ENCODE assay signal across 8 cellular contexts in the genomic region with DNA sequence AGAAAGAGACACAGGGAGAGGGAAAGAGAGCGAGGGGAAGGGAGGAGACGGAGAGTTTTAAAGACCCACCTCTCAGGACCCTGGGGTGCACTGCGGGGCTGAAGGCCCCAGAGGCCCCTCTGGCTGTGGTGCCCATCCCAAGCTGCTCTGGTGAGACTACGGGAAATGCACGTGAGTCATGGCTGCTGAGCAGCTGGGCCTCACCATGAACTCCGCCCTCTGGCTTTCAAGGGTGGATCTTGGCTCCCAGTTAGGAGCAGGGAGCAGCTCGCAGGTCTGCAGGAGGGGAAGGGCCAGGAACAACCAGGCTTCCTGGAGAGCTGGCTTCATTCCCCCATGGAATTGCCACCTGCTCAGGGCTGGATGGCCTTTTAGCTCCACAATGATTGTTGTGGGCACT. TPM values are rescaled to one million over a fixed set of nuclear protein-coding genes. Genes with fewer than 3 reads are reported as not detected.
DNase-seq lines count a peak whose midpoint lies in the region; ATAC-seq and TF ChIP-seq lines count a peak whose summit lies in the region.

No MANE protein-coding gene starts in this region.

- no peak overlapping the region for H2AFZ ChIP-seq in osteoblast (ENCODE audit: low read length)

- H3K27me3 ChIP-seq in WERI-Rb-1 (ENCODE audit: insufficient read depth, low read depth, severe bottlenecking), result no peaks in the 10 kb centered on the region
- H3K27me3 ChIP-seq in osteoblast (ENCODE audit: insufficient read depth, low read length), result no peaks in the 10 kb centered on the region
- peaks cover 65% of the 10 kb centered on the region for H3K27me3 ChIP-seq in gastroesophageal sphincter

- H3K79me2 ChIP-seq in osteoblast (ENCODE audit: insufficient read depth, low read length), result no peaks in the 10 kb centered on the region

- no peak for TF ChIP-seq EP300 in gastroesophageal sphincter (IDR thresholded peaks at IDR 0.05)

- 0 out of 2 replicates have a peak, but pooled peaks have one; percentile 11 for TF ChIP-seq CTCF in WERI-Rb-1 (IDR thresholded peaks at IDR 0.05; ENCODE audit: low read depth, low read length)
- TF ChIP-seq CTCF in osteoblast (IDR thresholded peaks at IDR 0.05; ENCODE audit: extremely low read depth, low read depth, low read length), result no peak
- no peak for TF ChIP-seq CTCF in gastroesophageal sphincter (IDR thresholded peaks at IDR 0.05)

- no peak overlapping the region for H3K4me2 ChIP-seq in osteoblast (ENCODE audit: insufficient read depth, low read length)

- ATAC-seq in gastroesophageal sphincter (no peak), GM19023 (IDR thresholded peaks at IDR 0.05; ENCODE audit: unreplicated experiment) (no peak)

- no peaks in the 10 kb centered on the region for H3K36me3 ChIP-seq in WERI-Rb-1
- no peaks in the 10 kb centered on the region for H3K36me3 ChIP-seq in osteoblast (ENCODE audit: insufficient read depth, low read length)
- no peaks in the 10 kb centered on the region for H3K36me3 ChIP-seq in gastroesophageal sphincter

- 23 to 63% methylated on average over 3 to 5 of the region's 7 CpGs for WGBS in gastroesophageal sphincter (ENCODE audit: low coverage in 1 of 2), 2 donors

- H4K20me1 ChIP-seq in osteoblast (ENCODE audit: insufficient read depth, low read length), result no peaks in the 10 kb centered on the region

- H3K27ac ChIP-seq in WERI-Rb-1 (no peak overlapping the region), osteoblast (ENCODE audit: low read depth, low read length) (no peak overlapping the region), gastroesophageal sphincter (no peak overlapping the region)

- DNase-seq in NCI-H1417 (lab: John Stamatoyannopoulos, UW) (peak; percentile 33 to 71 (median 54)), NCI-H1417 treated with DMSO at 0.1 percent for 48 hours (lab: John Stamatoyannopoulos, UW) (no peak), NCI-H128 (lab: John Stamatoyannopoulos, UW; ENCODE audit: unreplicated experiment) (peak; percentile 42), WERI-Rb-1 (peak; percentile 54), osteoblast (ENCODE audit: insufficient read length, low spot score, missing footprints) (peak; percentile 97), amniotic stem cell (lab: John Stamatoyannopoulos, UW) (no peak)

- H3K4me3 ChIP-seq in WERI-Rb-1 (ENCODE audit: low read depth, low read length) (no peak overlapping the region), osteoblast (ENCODE audit: insufficient read depth, low read length) (no peak overlapping the region), gastroesophageal sphincter (no peak overlapping the region)

- no peak for TF ChIP-seq POLR2A in gastroesophageal sphincter (IDR thresholded peaks at IDR 0.05)

- H3K9me3 ChIP-seq in WERI-Rb-1 (ENCODE audit: severe bottlenecking) (peaks cover 25% of the 10 kb centered on the region), osteoblast (ENCODE audit: low read depth, low read length) (no peaks in the 10 kb centered on the region), gastroesophageal sphincter (peaks cover 0 to 29% (median 0%) of the 10 kb centered on the region in 3 donors)

- H3K4me1 ChIP-seq in osteoblast (ENCODE audit: insufficient read depth, low read length) (no peaks in the 10 kb centered on the region), gastroesophageal sphincter (no peaks in the 10 kb centered on the region)

RNA-seq across cellular contexts. Expression of a gene that starts 7.8 kb away (rescaled TPM):
- total RNA-seq in osteoblast (not detected in 2 replicates), gastroesophageal sphincter (not detected)

Comparison
In these comparisons a context has a peak if more than half of its experiments do, and no peak if none do; other contexts are left out.
1. DNase-seq: peak in NCI-H1417 (3 of 3), NCI-H128 (single experiment), WERI-Rb-1 (single experiment) and osteoblast (single experiment); none in NCI-H1417 treated with DMSO at 0.1 percent for 48 hours (single experiment) and amniotic stem cell (single experiment).